ENCODE assay signal across 18 cellular contexts in the genomic region with DNA sequence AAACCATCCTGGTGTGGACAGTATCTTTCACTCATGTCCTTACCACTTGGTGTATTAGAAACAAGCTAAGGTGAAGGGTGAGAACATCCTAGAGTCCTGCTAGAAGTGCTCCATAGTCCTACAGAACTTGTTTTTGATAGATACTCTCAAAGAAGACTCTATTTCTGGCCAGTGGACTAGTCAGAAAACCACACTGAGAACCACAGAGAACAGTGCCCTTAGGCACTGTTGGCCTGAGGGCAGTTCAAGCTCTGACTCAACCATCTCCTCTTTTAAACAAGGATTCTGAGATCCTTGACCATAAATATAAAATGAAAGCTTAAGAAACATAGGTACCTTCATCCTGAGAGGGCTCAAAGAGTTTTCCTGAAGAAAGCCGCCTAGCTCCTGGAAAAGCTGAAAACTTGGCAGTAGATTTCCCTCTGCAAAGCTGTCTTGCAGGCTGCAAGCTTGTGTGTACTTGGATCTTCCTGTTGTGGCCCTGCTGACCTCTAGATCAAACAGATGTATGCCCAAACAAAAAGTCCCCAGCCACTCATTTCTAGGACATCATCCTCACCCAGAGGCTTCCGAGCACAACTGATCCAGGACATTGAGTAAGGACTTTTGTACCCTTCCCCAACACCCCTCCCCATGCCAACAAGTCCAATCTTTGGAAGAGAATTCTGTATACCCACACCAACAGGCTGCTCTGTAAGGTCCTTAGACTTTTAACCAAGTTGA.
DNase-seq lines count a peak whose midpoint lies in the region; ATAC-seq and TF ChIP-seq lines count a peak whose summit lies in the region.
"Had no signal": no experiment of that assay in that cellular context is flagged by ENCODE, and none has a peak within 500 bp of the region (broad histone marks: within the 10 kb centered on the region; RNA-seq: fewer than 3 reads in every experiment).

No MANE protein-coding gene starts in this region.

- H3K27ac ChIP-seq in MM.1S (ENCODE audit: low read length) (peak overlapping the region; percentile 64; the same call in 1 of the 2 replicates), heart right ventricle (no peak overlapping the region), ascending aorta (no peak overlapping the region)
- H3K27ac ChIP-seq: 22Rv1, body of pancreas, thoracic aorta had no signal

- peaks cover 7% of the 10 kb centered on the region; the same call in 1 of the 2 replicates for H3F3A ChIP-seq in MM.1S (ENCODE audit: insufficient read depth, low read length)

- H3K36me3 Mint-ChIP-seq in activated naive CD8-positive, alpha-beta T cell treated with anti-CD3 and anti-CD28 coated beads, Interleukin-2, amount 50 U/mL, for 24 hours (ENCODE audit: low read depth): no peaks in the 10 kb centered on the region
- H3K36me3 Mint-ChIP-seq in activated naive CD8-positive, alpha-beta T cell treated with anti-CD3 and anti-CD28 coated beads for 36 hours: no peaks in the 10 kb centered on the region
- H3K36me3 Mint-ChIP-seq in stimulated activated naive B cell treated with anti-CD40 and anti-IgM and Interleukin-4, amounts not matched to agents 10 μg/mL and 1 μg/mL and 100 μg/mL, for 72 hours: no peaks in the 10 kb centered on the region

- no peak for TF ChIP-seq CTCF in MM.1S (IDR thresholded peaks at IDR 0.05; ENCODE audit: low read length)
- TF ChIP-seq CTCF in heart right ventricle (IDR thresholded peaks at IDR 0.05): no peak
- no peak for TF ChIP-seq CTCF in ascending aorta (IDR thresholded peaks at IDR 0.05)

- no peaks in the 10 kb centered on the region for H3K9me3 ChIP-seq in MM.1S (replicated peaks; ENCODE audit: insufficient read depth, low read length)
- H3K9me3 ChIP-seq in heart right ventricle: no peaks in the 10 kb centered on the region
- H3K9me3 ChIP-seq in ascending aorta: no peaks in the 10 kb centered on the region
- H3K9me3 ChIP-seq: body of pancreas, thoracic aorta had no signal

- peak overlapping the region; percentile 62 for H3K4me2 ChIP-seq in MM.1S (ENCODE audit: low read depth, low read length)
- H3K4me2 ChIP-seq: smooth muscle cell had no signal

- H3K4me3 Mint-ChIP-seq in activated naive CD8-positive, alpha-beta T cell treated with anti-CD3 and anti-CD28 coated beads, Interleukin-2, amount 50 U/mL, for 24 hours: no peak overlapping the region
- H3K4me3 Mint-ChIP-seq in activated naive CD8-positive, alpha-beta T cell treated with anti-CD3 and anti-CD28 coated beads for 36 hours: no peak overlapping the region
- peak overlapping the region; percentile 15 to 42 for H3K4me3 Mint-ChIP-seq in stimulated activated naive B cell treated with anti-CD40 and anti-IgM and Interleukin-4, amounts not matched to agents 10 μg/mL and 1 μg/mL and 100 μg/mL, for 72 hours
- H3K4me3 Mint-ChIP-seq: activated T-helper 1 cell treated with anti-CD3 and anti-CD28 coated beads, Interleukin-12 subunit alpha, Interleukin-12 subunit beta, Interleukin-2, Interleukin-4 antibody, amounts not matched to agents 30 ng/mL and 10 ng/mL and 1 ng/mL, durations not matched to agents 14 hours and 24 hours and 36 hours; nephron had no signal

- intact Hi-C loops in heart right ventricle (cut with DNase I) (no loop called here), ascending aorta (cut with DNase I) (no loop called here)

- ATAC-seq in activated naive CD8-positive, alpha-beta T cell treated with anti-CD3 and anti-CD28 coated beads, Interleukin-2, amount 50 U/mL, for 24 hours: peak; percentile 24
- ATAC-seq in HG02763 (IDR thresholded peaks at IDR 0.05; ENCODE audit: unreplicated experiment): peak; percentile 47
- ATAC-seq in stimulated activated naive B cell treated with anti-CD40 and anti-IgM and Interleukin-4, amounts not matched to agents 10 μg/mL and 1 μg/mL and 100 μg/mL, for 72 hours (replicated peaks): peak; percentile 65 to 75
- ATAC-seq in heart right ventricle: no peak
- ATAC-seq: body of pancreas had no signal

- H3K9ac ChIP-seq in MM.1S (ENCODE audit: low read length): no peak overlapping the region

- peaks cover 10% of the 10 kb centered on the region for H3K27me3 Mint-ChIP-seq in activated naive CD8-positive, alpha-beta T cell treated with anti-CD3 and anti-CD28 coated beads, Interleukin-2, amount 50 U/mL, for 24 hours
- H3K27me3 Mint-ChIP-seq in activated naive CD8-positive, alpha-beta T cell treated with anti-CD3 and anti-CD28 coated beads for 36 hours: peaks cover 31% of the 10 kb centered on the region
- H3K27me3 Mint-ChIP-seq in stimulated activated naive B cell treated with anti-CD40 and anti-IgM and Interleukin-4, amounts not matched to agents 10 μg/mL and 1 μg/mL and 100 μg/mL, for 72 hours: peaks cover 0 to 3% of the 10 kb centered on the region in 2 donors

- H3K9me2 ChIP-seq in MM.1S (replicated peaks; ENCODE audit: insufficient read depth, low read length): no peaks in the 10 kb centered on the region

- H3K4me3 ChIP-seq in MM.1S (ENCODE audit: low read length) (0 out of 2 replicates have a peak overlapping the region, but pooled peaks have one; percentile 2), heart right ventricle (no peak overlapping the region), ascending aorta (no peak overlapping the region)
- H3K4me3 ChIP-seq: body of pancreas, smooth muscle cell, thoracic aorta had no signal

- 68 to 78% methylated on average over 2 of the region's 2 CpGs for WGBS in heart right ventricle, 2 donors

- H3K4me1 Mint-ChIP-seq in activated naive CD8-positive, alpha-beta T cell treated with anti-CD3 and anti-CD28 coated beads, Interleukin-2, amount 50 U/mL, for 24 hours: peaks cover 6% of the 10 kb centered on the region
- H3K4me1 Mint-ChIP-seq in activated naive CD8-positive, alpha-beta T cell treated with anti-CD3 and anti-CD28 coated beads for 36 hours: no peaks in the 10 kb centered on the region
- H3K4me1 Mint-ChIP-seq in stimulated activated naive B cell treated with anti-CD40 and anti-IgM and Interleukin-4, amounts not matched to agents 10 μg/mL and 1 μg/mL and 100 μg/mL, for 72 hours: peaks cover 16 to 30% of the 10 kb centered on the region in 2 donors
- H3K4me1 Mint-ChIP-seq: nephron had no signal

- H3K27me3 ChIP-seq in MM.1S (replicated peaks; ENCODE audit: insufficient read depth, low read length): no peaks in the 10 kb centered on the region
- no peaks in the 10 kb centered on the region for H3K27me3 ChIP-seq in heart right ventricle
- H3K27me3 ChIP-seq in ascending aorta: no peaks in the 10 kb centered on the region
- H3K27me3 ChIP-seq: body of pancreas had no signal

- H3K4me1 ChIP-seq in MM.1S (ENCODE audit: low read length) (peaks cover 20% of the 10 kb centered on the region), heart right ventricle (peaks cover 0 to 8% (median 0%) of the 10 kb centered on the region in 9 donors), ascending aorta (no peaks in the 10 kb centered on the region)
- H3K4me1 ChIP-seq: body of pancreas had no signal

- no peak overlapping the region for H3K27ac Mint-ChIP-seq in activated naive CD8-positive, alpha-beta T cell treated with anti-CD3 and anti-CD28 coated beads, Interleukin-2, amount 50 U/mL, for 24 hours
- H3K27ac Mint-ChIP-seq in activated naive CD8-positive, alpha-beta T cell treated with anti-CD3 and anti-CD28 coated beads for 36 hours: no peak overlapping the region
- H3K27ac Mint-ChIP-seq in stimulated activated naive B cell treated with anti-CD40 and anti-IgM and Interleukin-4, amounts not matched to agents 10 μg/mL and 1 μg/mL and 100 μg/mL, for 72 hours: peak overlapping the region; percentile 84
- H3K27ac Mint-ChIP-seq: activated T-helper 1 cell treated with anti-CD3 and anti-CD28 coated beads, Interleukin-12 subunit alpha, Interleukin-12 subunit beta, Interleukin-2, Interleukin-4 antibody, amounts not matched to agents 30 ng/mL and 10 ng/mL and 1 ng/mL, durations not matched to agents 14 hours and 24 hours and 36 hours; nephron had no signal

- H3K79me2 ChIP-seq in MM.1S (ENCODE audit: low read length): no peaks in the 10 kb centered on the region

- H4K20me1 ChIP-seq in MM.1S (ENCODE audit: insufficient read depth, low read length): no peaks in the 10 kb centered on the region

- no peaks in the 10 kb centered on the region for H3K36me3 ChIP-seq in MM.1S (replicated peaks; ENCODE audit: insufficient read depth, low read length)
- H3K36me3 ChIP-seq in heart right ventricle: no peaks in the 10 kb centered on the region
- H3K36me3 ChIP-seq in ascending aorta: no peaks in the 10 kb centered on the region
- H3K36me3 ChIP-seq: thoracic aorta had no signal

- DNase-seq in activated naive CD8-positive, alpha-beta T cell treated with anti-CD3 and anti-CD28 coated beads, Interleukin-2, amount 50 U/mL, for 24 hours: no peak
- DNase-seq in activated naive CD8-positive, alpha-beta T cell treated with anti-CD3 and anti-CD28 coated beads for 36 hours: no peak
- peak; percentile 74 for DNase-seq in MM.1S
- DNase-seq in stimulated activated naive B cell treated with anti-CD40 and anti-IgM and Interleukin-4, amounts not matched to agents 10 μg/mL and 1 μg/mL and 100 μg/mL, for 72 hours: no peak
- DNase-seq in heart right ventricle: no peak
- no peak for DNase-seq in DMS79 treated with DMSO at 0.1 percent for 48 hours (lab: John Stamatoyannopoulos, UW)
- no peak for DNase-seq in ascending aorta (ENCODE audit: low spot score in 2 of 2)
- DNase-seq: activated CD4-positive, CD25-positive, alpha-beta regulatory T cell treated with anti-CD3 and anti-CD28 coated beads, Interleukin-2, amount 50 U/mL, for 72 hours; body of pancreas; effector CD8-positive, alpha-beta T cell; KBM-7; NCI-H2171 had no signal

- H3K9me3 Mint-ChIP-seq in activated naive CD8-positive, alpha-beta T cell treated with anti-CD3 and anti-CD28 coated beads, Interleukin-2, amount 50 U/mL, for 24 hours: no peaks in the 10 kb centered on the region
- H3K9me3 Mint-ChIP-seq in activated naive CD8-positive, alpha-beta T cell treated with anti-CD3 and anti-CD28 coated beads for 36 hours: no peaks in the 10 kb centered on the region
- no peaks in the 10 kb centered on the region for H3K9me3 Mint-ChIP-seq in stimulated activated naive B cell treated with anti-CD40 and anti-IgM and Interleukin-4, amounts not matched to agents 10 μg/mL and 1 μg/mL and 100 μg/mL, for 72 hours
- H3K9me3 Mint-ChIP-seq: activated T-helper 1 cell treated with anti-CD3 and anti-CD28 coated beads, Interleukin-12 subunit alpha, Interleukin-12 subunit beta, Interleukin-2, Interleukin-4 antibody, amounts not matched to agents 30 ng/mL and 10 ng/mL and 1 ng/mL, durations not matched to agents 14 hours and 24 hours and 36 hours had no signal

- peak overlapping the region; percentile 0; the same call in 1 of the 2 replicates for H2AFZ ChIP-seq in MM.1S (ENCODE audit: low read length)

Comparison
In these comparisons a context has a peak if more than half of its experiments do, and no peak if none do; other contexts are left out.
1. ATAC-seq: peak in activated naive CD8-positive, alpha-beta T cell treated with anti-CD3 and anti-CD28 coated beads, Interleukin-2, amount 50 U/mL, for 24 hours (single experiment), HG02763 (single experiment) and stimulated activated naive B cell treated with anti-CD40 and anti-IgM and Interleukin-4, amounts not matched to agents 10 μg/mL and 1 μg/mL and 100 μg/mL, for 72 hours (2 of 2); none in heart right ventricle (0 of 8).
2. H3K4me3 Mint-ChIP-seq: peak in stimulated activated naive B cell treated with anti-CD40 and anti-IgM and Interleukin-4, amounts not matched to agents 10 μg/mL and 1 μg/mL and 100 μg/mL, for 72 hours (2 of 2); none in activated naive CD8-positive, alpha-beta T cell treated with anti-CD3 and anti-CD28 coated beads, Interleukin-2, amount 50 U/mL, for 24 hours (single experiment) and activated naive CD8-positive, alpha-beta T cell treated with anti-CD3 and anti-CD28 coated beads for 36 hours (single experiment).